1 cellular context compared by ENCODE assay signal in the genomic region with DNA sequence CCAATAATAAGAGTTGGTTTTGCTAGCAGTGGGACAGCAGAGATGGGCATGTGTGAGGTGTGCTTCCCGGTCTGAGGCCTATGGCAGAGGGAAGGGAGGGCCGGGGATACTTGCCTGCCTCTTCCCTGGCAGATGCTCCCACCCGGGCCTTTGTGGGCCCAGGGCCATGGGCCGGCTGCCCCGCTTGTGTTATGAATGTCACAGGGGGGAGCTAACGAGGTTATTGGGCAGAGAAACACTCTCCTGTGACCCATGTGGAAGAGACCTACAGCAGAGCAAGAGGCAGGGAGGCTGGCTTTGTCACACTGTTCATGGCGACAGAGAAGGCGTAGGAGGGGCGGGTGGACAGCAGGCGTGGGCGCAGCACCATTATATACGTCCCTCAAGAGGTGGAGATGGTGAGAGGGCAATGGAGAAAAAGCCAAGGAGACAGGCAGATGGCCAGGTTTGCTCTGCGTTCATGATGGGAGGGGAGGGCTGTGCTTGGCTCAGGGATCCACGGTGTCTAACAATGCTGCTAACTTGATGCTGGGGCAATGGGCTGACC.
TF ChIP-seq lines count a peak whose summit lies in the region.

No MANE protein-coding gene starts in this region.

TF ChIP-seq in GM23338, 12 proteins besides CTCF, POLR2A, EP300 and RAD21:
- TF ChIP-seq, protein P1, sequence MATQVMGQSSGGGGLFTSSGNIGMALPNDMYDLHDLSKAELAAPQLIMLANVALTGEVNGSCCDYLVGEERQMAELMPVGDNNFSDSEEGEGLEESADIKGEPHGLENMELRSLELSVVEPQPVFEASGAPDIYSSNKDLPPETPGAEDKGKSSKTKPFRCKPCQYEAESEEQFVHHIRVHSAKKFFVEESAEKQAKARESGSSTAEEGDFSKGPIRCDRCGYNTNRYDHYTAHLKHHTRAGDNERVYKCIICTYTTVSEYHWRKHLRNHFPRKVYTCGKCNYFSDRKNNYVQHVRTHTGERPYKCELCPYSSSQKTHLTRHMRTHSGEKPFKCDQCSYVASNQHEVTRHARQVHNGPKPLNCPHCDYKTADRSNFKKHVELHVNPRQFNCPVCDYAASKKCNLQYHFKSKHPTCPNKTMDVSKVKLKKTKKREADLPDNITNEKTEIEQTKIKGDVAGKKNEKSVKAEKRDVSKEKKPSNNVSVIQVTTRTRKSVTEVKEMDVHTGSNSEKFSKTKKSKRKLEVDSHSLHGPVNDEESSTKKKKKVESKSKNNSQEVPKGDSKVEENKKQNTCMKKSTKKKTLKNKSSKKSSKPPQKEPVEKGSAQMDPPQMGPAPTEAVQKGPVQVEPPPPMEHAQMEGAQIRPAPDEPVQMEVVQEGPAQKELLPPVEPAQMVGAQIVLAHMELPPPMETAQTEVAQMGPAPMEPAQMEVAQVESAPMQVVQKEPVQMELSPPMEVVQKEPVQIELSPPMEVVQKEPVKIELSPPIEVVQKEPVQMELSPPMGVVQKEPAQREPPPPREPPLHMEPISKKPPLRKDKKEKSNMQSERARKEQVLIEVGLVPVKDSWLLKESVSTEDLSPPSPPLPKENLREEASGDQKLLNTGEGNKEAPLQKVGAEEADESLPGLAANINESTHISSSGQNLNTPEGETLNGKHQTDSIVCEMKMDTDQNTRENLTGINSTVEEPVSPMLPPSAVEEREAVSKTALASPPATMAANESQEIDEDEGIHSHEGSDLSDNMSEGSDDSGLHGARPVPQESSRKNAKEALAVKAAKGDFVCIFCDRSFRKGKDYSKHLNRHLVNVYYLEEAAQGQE (IDR thresholded peaks at IDR 0.05; ENCODE audit: unreplicated experiment) = no peak
- TF ChIP-seq, protein P2, sequence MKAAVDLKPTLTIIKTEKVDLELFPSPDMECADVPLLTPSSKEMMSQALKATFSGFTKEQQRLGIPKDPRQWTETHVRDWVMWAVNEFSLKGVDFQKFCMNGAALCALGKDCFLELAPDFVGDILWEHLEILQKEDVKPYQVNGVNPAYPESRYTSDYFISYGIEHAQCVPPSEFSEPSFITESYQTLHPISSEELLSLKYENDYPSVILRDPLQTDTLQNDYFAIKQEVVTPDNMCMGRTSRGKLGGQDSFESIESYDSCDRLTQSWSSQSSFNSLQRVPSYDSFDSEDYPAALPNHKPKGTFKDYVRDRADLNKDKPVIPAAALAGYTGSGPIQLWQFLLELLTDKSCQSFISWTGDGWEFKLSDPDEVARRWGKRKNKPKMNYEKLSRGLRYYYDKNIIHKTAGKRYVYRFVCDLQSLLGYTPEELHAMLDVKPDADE (IDR thresholded peaks at IDR 0.05) = no peak
- no peak for TF ChIP-seq JUNB (IDR thresholded peaks at IDR 0.05; ENCODE audit: unreplicated experiment)
- no peak for TF ChIP-seq ZNF331 (CRISPR knock-in tag; IDR thresholded peaks at IDR 0.05; ENCODE audit: low read depth)
- no peak for TF ChIP-seq EZH2phosphoT487 (IDR thresholded peaks at IDR 0.05; ENCODE audit: unreplicated experiment)
- no peak for TF ChIP-seq STAT1 (IDR thresholded peaks at IDR 0.05; ENCODE audit: unreplicated experiment)
- TF ChIP-seq POLR2AphosphoS5 (IDR thresholded peaks at IDR 0.05; ENCODE audit: low read depth) = no peak
- TF ChIP-seq CREB1 (CRISPR knock-in tag; IDR thresholded peaks at IDR 0.05; ENCODE audit: low read depth) = no peak
- TF ChIP-seq ZNF114 (CRISPR knock-in tag; IDR thresholded peaks at IDR 0.05) = no peak
- no peak for TF ChIP-seq NANOG (IDR thresholded peaks at IDR 0.05; ENCODE audit: borderline replicate concordance)
- no peak for TF ChIP-seq EZH2 (IDR thresholded peaks at IDR 0.05; ENCODE audit: low read depth, unreplicated experiment)
